12 cellular contexts compared by ENCODE assay signal in genomic region chr11:123196060-123196714, GRCh38. TPM values are rescaled to one million over a fixed set of nuclear protein-coding genes. Genes with fewer than 3 reads are reported as not detected.
DNase-seq lines count a peak whose midpoint lies in the region; ATAC-seq and TF ChIP-seq lines count a peak whose summit lies in the region.
"Had no signal": no experiment of that assay in that cellular context is flagged by ENCODE, and none has a peak within 500 bp of the region (broad histone marks: within the 10 kb centered on the region; RNA-seq: fewer than 3 reads in every experiment).

No MANE protein-coding gene starts in this region.

- POLR2A ChIA-PET in WTC11 (lab: Charles Lee) = interaction anchor here (0.9 to 1.4 kb wide), 6 partner anchors 11 to 59 kb away, joined by 3 to 9 read pairs (median 4); no protein-coding TSS in a partner anchor

- no TSS peak for BruUV-seq in Calu3 (replicated peaks; lab: Mats Ljungman, UMichigan)

- CTCF ChIA-PET in Calu3 (lab: Charles Lee) (no interaction called here), WTC11 (lab: Charles Lee) (interaction anchor here (0.5 to 1.7 kb wide), 6 partner anchors 10 to 377 kb away, joined by 3 to 4 read pairs (median 4); no protein-coding TSS in a partner anchor)

- ATAC-seq in WTC11 (peak; percentile 37), left cardiac atrium (peak; percentile 7 to 9), GM21447 (IDR thresholded peaks at IDR 0.05; ENCODE audit: unreplicated experiment) (no peak), GM21526 (IDR thresholded peaks at IDR 0.05; ENCODE audit: low FRiP score, unreplicated experiment) (no peak), GM18909 (IDR thresholded peaks at IDR 0.05; ENCODE audit: poor library complexity, unreplicated experiment) (no peak)

- peaks cover 8% of the 10 kb centered on the region for H3K4me1 Mint-ChIP-seq in Calu3 (ENCODE audit: low read depth, unreplicated experiment)
- peaks cover 53% of the 10 kb centered on the region for H3K4me1 Mint-ChIP-seq in WTC11

- H3K27me3 Mint-ChIP-seq in Calu3 (ENCODE audit: unreplicated experiment) (peaks cover 71% of the 10 kb centered on the region), WTC11 (ENCODE audit: low read depth) (peaks cover 26% of the 10 kb centered on the region)

- H3K4me3 Mint-ChIP-seq in Calu3 (ENCODE audit: low read depth, unreplicated experiment) (peak overlapping the region; percentile 42), WTC11 (peak overlapping the region; percentile 72)

- intact Hi-C loops in Calu3 (cut with micrococcal nuclease; ENCODE audit: unreplicated experiment) (no loop called here), left cardiac atrium (cut with DNase I) (no loop called here)

- no peak for TF ChIP-seq CTCF in Calu3 (IDR thresholded peaks at IDR 0.05; ENCODE audit: unreplicated experiment)
- TF ChIP-seq CTCF in WTC11 (IDR thresholded peaks at IDR 0.05) = no peak

- H3K9me3 Mint-ChIP-seq in Calu3 (ENCODE audit: low read depth, unreplicated experiment) = no peaks in the 10 kb centered on the region
- no peaks in the 10 kb centered on the region for H3K9me3 Mint-ChIP-seq in WTC11
- H3K9me3 Mint-ChIP-seq: natural killer cell treated with Interleukin-12 subunit alpha and Interleukin-12 subunit beta and Interleukin-15 and Interleukin-18, amount 100 ng/mL, for 72 hours had no signal

- no peak for DNase-seq in Calu3
- DNase-seq in WTC11 (ENCODE audit: low spot score) = peak; percentile 71
- no peak for DNase-seq in left cardiac atrium
- peak; percentile 72 for DNase-seq in retina
- no peak for DNase-seq in NCI-H2081 treated with DMSO at 0.1 percent for 48 hours (lab: John Stamatoyannopoulos, UW)
- DNase-seq: activated naive CD4-positive, alpha-beta T cell treated with Interleukin-2 at 50 U/mL for 16 hours; NCI-H82 had no signal

- H3K36me3 Mint-ChIP-seq in Calu3 (ENCODE audit: insufficient read depth, unreplicated experiment) (peaks cover 4% of the 10 kb centered on the region), WTC11 (peaks cover 1% of the 10 kb centered on the region; the same call in 1 of the 2 replicates)
- H3K36me3 Mint-ChIP-seq: natural killer cell treated with Interleukin-12 subunit alpha and Interleukin-12 subunit beta and Interleukin-15 and Interleukin-18, amount 100 ng/mL, for 72 hours had no signal

- H3K27ac Mint-ChIP-seq in Calu3 (ENCODE audit: unreplicated experiment) (no peak overlapping the region), WTC11 (no peak overlapping the region)
- H3K27ac Mint-ChIP-seq: natural killer cell treated with Interleukin-12 subunit alpha and Interleukin-12 subunit beta and Interleukin-15 and Interleukin-18, amount 100 ng/mL, for 72 hours; T-helper 2 cell treated with Interferon-gamma antibody and Interleukin-4, amounts not matched to agents 5 μg/mL and 100 μg/mL, for 36 hours had no signal

TF ChIP-seq in WTC11, 78 proteins besides CTCF, POLR2A, EP300 and RAD21 (continues in another document):
- TF ChIP-seq ESRRA (CRISPR knock-in tag; IDR thresholded peaks at IDR 0.05; ENCODE audit: borderline replicate concordance) (peak; percentile 96; the same call in 1 of the 2 replicates), ARID4B (CRISPR knock-in tag; IDR thresholded peaks at IDR 0.05; ENCODE audit: borderline replicate concordance) (peak; percentile 44; the same call in 1 of the 2 replicates), E2F5 (CRISPR knock-in tag; IDR thresholded peaks at IDR 0.05) (0 out of 2 replicates have a peak, but pooled peaks have one; percentile 41), ZBTB21 (CRISPR knock-in tag; IDR thresholded peaks at IDR 0.05; ENCODE audit: borderline replicate concordance) (no peak), ZNF317 (CRISPR knock-in tag; IDR thresholded peaks at IDR 0.05; ENCODE audit: borderline replicate concordance, low read depth) (0 out of 2 replicates have a peak, but pooled peaks have one; percentile 9), ZBTB43 (CRISPR knock-in tag; IDR thresholded peaks at IDR 0.05) (peak; percentile 75; the same call in 1 of the 2 replicates), ZNF416 (CRISPR knock-in tag; IDR thresholded peaks at IDR 0.05) (no peak), RELA (CRISPR knock-in tag; IDR thresholded peaks at IDR 0.05; ENCODE audit: borderline replicate concordance) (0 out of 2 replicates have a peak, but pooled peaks have one; percentile 22), ATF3 (CRISPR knock-in tag; conservative IDR thresholded peaks at IDR 0.05) (peak; percentile 89; the same call in 1 of the 2 replicates), KAT7 (CRISPR knock-in tag; IDR thresholded peaks at IDR 0.05; ENCODE audit: borderline replicate concordance) (0 out of 2 replicates have a peak, but pooled peaks have one; percentile 24), MAX (CRISPR knock-in tag; IDR thresholded peaks at IDR 0.05) (0 out of 2 replicates have a peak, but pooled peaks have one; percentile 72), USF1 (CRISPR knock-in tag; IDR thresholded peaks at IDR 0.05) (0 out of 2 replicates have a peak, but pooled peaks have one; percentile 11), PREB (CRISPR knock-in tag; IDR thresholded peaks at IDR 0.05; ENCODE audit: borderline replicate concordance) (no peak)

RNA-seq across cellular contexts. Expression of gene CLMP, which starts 1.1 kb away (rescaled TPM):
- total RNA-seq in Calu3 (2022) = not detected in 2 replicates
- 14.3 to 20.0 TPM (median 18.2 TPM) in 3 replicates for total RNA-seq in WTC11 (2021)
- 10 to 100 TPM; 30.6 to 38.6 TPM for total RNA-seq in left cardiac atrium
- total RNA-seq: natural killer cell treated with Interleukin-12 subunit alpha and Interleukin-12 subunit beta and Interleukin-15 and Interleukin-18, amount 100 ng/mL, for 72 hours had no signal

Comparison
In these comparisons a context has a peak if more than half of its experiments do, and no peak if none do; other contexts are left out.
1. DNase-seq: peak in WTC11 (single experiment) and retina (single experiment); none in Calu3 (single experiment), left cardiac atrium (single experiment) and NCI-H2081 treated with DMSO at 0.1 percent for 48 hours (single experiment).
2. ATAC-seq: peak in WTC11 (single experiment) and left cardiac atrium (2 of 2); none in GM21447 (single experiment), GM21526 (single experiment) and GM18909 (single experiment).
3. RNA of gene CLMP, which starts 1.1 kb away (total RNA-seq): 30.6 to 38.6 TPM in left cardiac atrium and 14.3 to 20.0 TPM in WTC11; not detected in Calu3; every median in the first group is over 10 times any median in the second.